In genomic region chr6:110517601-110518280, GRCh38 we compare ENCODE assay signal across 1 cellular context.
TF ChIP-seq lines count a peak whose summit lies in the region.

No MANE protein-coding gene starts in this region.

TF ChIP-seq in WTC11, 78 proteins besides CTCF, POLR2A, EP300 and RAD21 (continued from another document):
- TF ChIP-seq USF1 (CRISPR knock-in tag; IDR thresholded peaks at IDR 0.05) (no peak), ZNF532 (CRISPR knock-in tag; IDR thresholded peaks at IDR 0.05; ENCODE audit: borderline replicate concordance) (no peak), NR3C1 (CRISPR knock-in tag; conservative IDR thresholded peaks at IDR 0.05; ENCODE audit: low read depth) (no peak)
